In the genomic region with DNA sequence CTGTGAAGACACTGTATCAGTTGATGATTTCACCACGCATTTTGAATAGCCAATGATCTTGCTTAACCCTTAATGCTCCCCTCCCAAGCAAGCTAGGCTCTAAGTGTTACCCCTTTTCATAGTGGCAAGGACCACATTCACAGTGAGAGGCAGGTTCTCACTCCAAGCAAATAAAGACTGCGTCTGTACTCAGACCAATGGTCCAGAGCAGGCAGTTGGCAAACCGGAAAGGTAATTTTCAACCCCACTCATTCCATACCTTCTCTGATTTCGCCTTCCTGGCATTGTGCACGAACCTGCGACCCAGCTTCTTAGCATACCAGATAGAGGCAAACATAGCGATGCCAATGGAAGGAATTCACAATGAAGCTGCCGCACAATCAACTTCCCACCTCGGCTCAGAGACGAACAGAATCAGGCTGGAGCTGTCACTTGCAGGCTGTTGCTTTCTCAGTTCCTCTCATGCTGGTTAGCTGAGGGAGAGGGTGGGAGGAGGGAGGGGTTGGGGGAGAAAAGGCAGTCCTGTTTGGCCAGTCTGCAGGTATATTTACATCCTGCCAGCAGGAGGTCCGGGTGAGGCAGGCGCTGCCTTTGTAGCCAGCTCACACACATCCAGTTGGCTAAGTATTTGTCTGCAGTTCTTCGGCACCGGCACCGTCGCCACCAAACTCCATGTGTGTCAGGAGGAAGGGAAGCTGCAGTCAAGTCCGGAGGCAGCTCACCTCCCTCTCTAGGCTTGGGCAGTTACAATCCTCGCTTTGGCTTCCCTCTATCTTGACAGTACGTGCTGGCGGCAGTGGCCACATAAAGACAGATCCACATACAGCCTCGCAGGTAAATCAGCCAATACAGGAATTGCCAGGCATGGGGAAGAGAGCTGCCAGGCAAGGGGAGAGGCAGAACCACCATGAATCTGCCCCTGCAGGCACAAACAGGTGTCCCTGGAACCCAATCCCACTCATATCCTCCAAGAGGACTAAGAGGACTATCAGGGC, we compare ENCODE assay signal across 9 cellular contexts.
DNase-seq lines count a peak whose midpoint lies in the region; ATAC-seq and TF ChIP-seq lines count a peak whose summit lies in the region.
"Had no signal": no experiment of that assay in that cellular context is flagged by ENCODE, and none has a peak within 500 bp of the region (broad histone marks: within the 10 kb centered on the region; RNA-seq: fewer than 3 reads in every experiment).

No MANE protein-coding gene starts in this region.

- peaks cover 0 to 4% (median 0%) of the 10 kb centered on the region in 5 donors for H3K27me3 Mint-ChIP-seq in naive thymus-derived CD8-positive, alpha-beta T cell
- H3K27me3 Mint-ChIP-seq: activated naive CD8-positive, alpha-beta T cell treated with anti-CD3 and anti-CD28 coated beads, Interleukin-2, amount 10 ng/mL, durations not matched to agents 7 days and 5 days had no signal

- no peaks in the 10 kb centered on the region for H3K36me3 Mint-ChIP-seq in naive thymus-derived CD8-positive, alpha-beta T cell
- H3K36me3 Mint-ChIP-seq: activated naive CD8-positive, alpha-beta T cell treated with anti-CD3 and anti-CD28 coated beads, Interleukin-2, amount 10 ng/mL, durations not matched to agents 7 days and 5 days had no signal

- peak overlapping the region; percentile 5 for H3K9ac ChIP-seq in mesenchymal stem cell (ENCODE audit: low read length)

- H4K91ac ChIP-seq in mesenchymal stem cell (ENCODE audit: low read length) = no peak overlapping the region

- no peaks in the 10 kb centered on the region for H3K4me1 Mint-ChIP-seq in naive thymus-derived CD8-positive, alpha-beta T cell
- H3K4me1 Mint-ChIP-seq: activated naive CD8-positive, alpha-beta T cell treated with anti-CD3 and anti-CD28 coated beads, Interleukin-2, amount 10 ng/mL, durations not matched to agents 7 days and 5 days had no signal

- ATAC-seq in GM21390 (IDR thresholded peaks at IDR 0.05; ENCODE audit: unreplicated experiment) (peak; percentile 95), HG03571 (IDR thresholded peaks at IDR 0.05; ENCODE audit: unreplicated experiment) (peak; percentile 76), SK-N-SH treated with all-trans-retinoic acid at 6 μM for 48 hours (no peak)
- no peak for ATAC-seq in activated CD4-positive, CD25-positive, alpha-beta regulatory T cell treated with anti-CD3 and anti-CD28 coated beads, Interleukin-2, amount 50 U/mL, for 24 hours
- no peak for ATAC-seq in naive thymus-derived CD8-positive, alpha-beta T cell

- H2BK15ac ChIP-seq in mesenchymal stem cell (ENCODE audit: low read depth, poor library complexity, severe bottlenecking) = no peak overlapping the region

- peaks cover 10 to 17% of the 10 kb centered on the region in 2 experiments for H3K27me3 ChIP-seq in mesenchymal stem cell (ENCODE audit: control insufficient read depth in 1 of 2, insufficient read depth in 1 of 2, low read length in 2 of 2)

- peak overlapping the region in 1 of 2 experiments; percentile 66 for H3K23ac ChIP-seq in mesenchymal stem cell (ENCODE audit: low read length in 2 of 2)

- no peak overlapping the region for H2AK5ac ChIP-seq in mesenchymal stem cell (ENCODE audit: low read length, severe bottlenecking)

- peak overlapping the region in 1 of 2 experiments; percentile 9 for H3K4ac ChIP-seq in mesenchymal stem cell (ENCODE audit: low read depth in 1 of 2, low read length in 2 of 2)

- POLR2A ChIA-PET in naive thymus-derived CD8-positive, alpha-beta T cell (lab: Charles Lee) = no interaction called here

- peak; percentile 1 for DNase-seq in Daoy (ENCODE audit: low read depth)
- no peak for DNase-seq in astrocyte of the spinal cord (ENCODE audit: low read depth, low spot score)
- no peak for DNase-seq in mesenchymal stem cell
- no peak for DNase-seq in naive thymus-derived CD8-positive, alpha-beta T cell
- DNase-seq: activated naive CD8-positive, alpha-beta T cell treated with anti-CD3 and anti-CD28 coated beads, Interleukin-2, amount 10 ng/mL, durations not matched to agents 7 days and 5 days had no signal

- no peaks in the 10 kb centered on the region for H3K79me1 ChIP-seq in mesenchymal stem cell (replicated peaks; ENCODE audit: low read length, poor library complexity, severe bottlenecking)

- 7% methylated on average over 21 of the region's 21 CpGs for WGBS in mesenchymal stem cell

- H3K18ac ChIP-seq in mesenchymal stem cell (ENCODE audit: low read depth in 1 of 2, low read length in 2 of 2) = no peak overlapping the region

- peak overlapping the region; percentile 46 for H2AFZ ChIP-seq in mesenchymal stem cell (ENCODE audit: low read depth, low read length)

- TF ChIP-seq CTCF in astrocyte of the spinal cord (IDR thresholded peaks at IDR 0.05; ENCODE audit: low read depth, low read length) = no peak

- H2BK120ac ChIP-seq in mesenchymal stem cell (ENCODE audit: low read depth, low read length) = no peak overlapping the region

- H3K4me3 ChIP-seq in astrocyte of the spinal cord (ENCODE audit: low read depth, low read length) (peak overlapping the region; percentile 7), mesenchymal stem cell (ENCODE audit: insufficient read depth in 1 of 2, low read depth in 1 of 2, low read length in 2 of 2) (peak overlapping the region in 1 of 2 experiments; percentile 66)

- peaks cover 8% of the 10 kb centered on the region for H3K4me1 ChIP-seq in mesenchymal stem cell (ENCODE audit: control insufficient read depth, insufficient read depth, low read depth, low read length)

- no peak overlapping the region for H2BK5ac ChIP-seq in mesenchymal stem cell (ENCODE audit: low read depth, low read length, poor library complexity, severe bottlenecking)

- no peak overlapping the region for H2BK12ac ChIP-seq in mesenchymal stem cell (ENCODE audit: low read length in 2 of 2)

- H3K27ac Mint-ChIP-seq in naive thymus-derived CD8-positive, alpha-beta T cell = no peak overlapping the region
- H3K27ac Mint-ChIP-seq: activated naive CD8-positive, alpha-beta T cell treated with anti-CD3 and anti-CD28 coated beads, Interleukin-2, amount 10 ng/mL, durations not matched to agents 7 days and 5 days had no signal

- peaks cover 0 to 26% (median 10%) of the 10 kb centered on the region in 9 donors for H3K9me3 Mint-ChIP-seq in naive thymus-derived CD8-positive, alpha-beta T cell
- H3K9me3 Mint-ChIP-seq: activated naive CD8-positive, alpha-beta T cell treated with anti-CD3 and anti-CD28 coated beads, Interleukin-2, amount 10 ng/mL, durations not matched to agents 7 days and 5 days had no signal

- H3K9me3 ChIP-seq in mesenchymal stem cell (ENCODE audit: control insufficient read depth, low read length) = no peaks in the 10 kb centered on the region

- peak overlapping the region in 1 of 2 experiments; percentile 88 for H3K14ac ChIP-seq in mesenchymal stem cell (ENCODE audit: low read length in 2 of 2)

- H3K4me2 ChIP-seq in mesenchymal stem cell (ENCODE audit: low read length, poor library complexity, severe bottlenecking) = peak overlapping the region; percentile 48

- no peak overlapping the region for H3K27ac ChIP-seq in mesenchymal stem cell (ENCODE audit: low read length, poor library complexity, severe bottlenecking)

- in situ Hi-C loops in astrocyte of the spinal cord (cut with HindIII; ENCODE audit: low sequenced_read_pairs) = no loop called here

- no peaks in the 10 kb centered on the region for H3K36me3 ChIP-seq in mesenchymal stem cell (ENCODE audit: control insufficient read depth in 1 of 2, insufficient read depth in 2 of 2, low read depth in 1 of 2, low read length in 2 of 2)

- no peak overlapping the region for H3K4me3 Mint-ChIP-seq in naive thymus-derived CD8-positive, alpha-beta T cell
- H3K4me3 Mint-ChIP-seq: activated naive CD8-positive, alpha-beta T cell treated with anti-CD3 and anti-CD28 coated beads, Interleukin-2, amount 10 ng/mL, durations not matched to agents 7 days and 5 days had no signal

- H4K8ac ChIP-seq in mesenchymal stem cell (ENCODE audit: low read length) = no peak overlapping the region

TF ChIP-seq in SK-N-SH treated with all-trans-retinoic acid at 6 μM for 48 hours, 23 proteins besides CTCF, POLR2A, EP300 and RAD21:
- TF ChIP-seq, protein P1, sequence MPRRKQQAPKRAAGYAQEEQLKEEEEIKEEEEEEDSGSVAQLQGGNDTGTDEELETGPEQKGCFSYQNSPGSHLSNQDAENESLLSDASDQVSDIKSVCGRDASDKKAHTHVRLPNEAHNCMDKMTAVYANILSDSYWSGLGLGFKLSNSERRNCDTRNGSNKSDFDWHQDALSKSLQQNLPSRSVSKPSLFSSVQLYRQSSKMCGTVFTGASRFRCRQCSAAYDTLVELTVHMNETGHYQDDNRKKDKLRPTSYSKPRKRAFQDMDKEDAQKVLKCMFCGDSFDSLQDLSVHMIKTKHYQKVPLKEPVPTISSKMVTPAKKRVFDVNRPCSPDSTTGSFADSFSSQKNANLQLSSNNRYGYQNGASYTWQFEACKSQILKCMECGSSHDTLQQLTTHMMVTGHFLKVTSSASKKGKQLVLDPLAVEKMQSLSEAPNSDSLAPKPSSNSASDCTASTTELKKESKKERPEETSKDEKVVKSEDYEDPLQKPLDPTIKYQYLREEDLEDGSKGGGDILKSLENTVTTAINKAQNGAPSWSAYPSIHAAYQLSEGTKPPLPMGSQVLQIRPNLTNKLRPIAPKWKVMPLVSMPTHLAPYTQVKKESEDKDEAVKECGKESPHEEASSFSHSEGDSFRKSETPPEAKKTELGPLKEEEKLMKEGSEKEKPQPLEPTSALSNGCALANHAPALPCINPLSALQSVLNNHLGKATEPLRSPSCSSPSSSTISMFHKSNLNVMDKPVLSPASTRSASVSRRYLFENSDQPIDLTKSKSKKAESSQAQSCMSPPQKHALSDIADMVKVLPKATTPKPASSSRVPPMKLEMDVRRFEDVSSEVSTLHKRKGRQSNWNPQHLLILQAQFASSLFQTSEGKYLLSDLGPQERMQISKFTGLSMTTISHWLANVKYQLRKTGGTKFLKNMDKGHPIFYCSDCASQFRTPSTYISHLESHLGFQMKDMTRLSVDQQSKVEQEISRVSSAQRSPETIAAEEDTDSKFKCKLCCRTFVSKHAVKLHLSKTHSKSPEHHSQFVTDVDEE (CRISPR knock-in tag; IDR thresholded peaks at IDR 0.05) = no peak
- TF ChIP-seq ZFP3 (CRISPR knock-in tag; IDR thresholded peaks at IDR 0.05) = no peak

Comparison
In these comparisons a context has a peak if more than half of its experiments do, and no peak if none do; other contexts are left out.
1. ATAC-seq: peak in GM21390 (single experiment) and HG03571 (single experiment); none in SK-N-SH treated with all-trans-retinoic acid at 6 μM for 48 hours (single experiment), activated CD4-positive, CD25-positive, alpha-beta regulatory T cell treated with anti-CD3 and anti-CD28 coated beads, Interleukin-2, amount 50 U/mL, for 24 hours (0 of 2) and naive thymus-derived CD8-positive, alpha-beta T cell (0 of 2).